ENCODE assay signal across 8 cellular contexts in the genomic region with DNA sequence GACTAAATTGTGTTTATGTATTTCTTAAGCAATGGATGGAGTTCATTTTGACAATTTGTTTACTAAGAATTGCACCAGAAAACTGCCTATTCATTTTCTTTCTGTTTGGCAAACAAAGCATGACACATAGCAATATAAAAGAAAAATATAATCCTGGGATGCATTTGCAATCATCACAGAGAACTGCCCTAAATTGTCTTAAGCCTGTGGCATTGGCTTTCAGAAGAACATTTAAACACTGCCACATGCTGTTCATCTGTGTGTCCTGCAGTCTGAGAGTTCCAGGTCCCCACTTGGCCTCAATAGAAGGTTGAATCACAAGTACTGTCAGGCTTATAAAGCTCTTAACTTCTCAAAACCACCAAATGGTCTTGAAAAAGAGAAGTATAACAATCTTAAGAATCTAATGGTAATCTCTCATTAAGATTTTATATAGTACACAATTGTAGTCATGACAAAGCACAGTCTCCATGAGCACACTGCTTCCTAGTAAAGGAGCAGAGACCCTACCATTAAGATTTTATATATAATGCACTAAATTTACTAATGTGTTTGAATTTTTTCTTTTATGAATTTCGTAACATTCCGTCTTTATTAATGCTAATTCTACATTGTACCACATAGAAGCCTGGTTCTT. TPM values are rescaled to one million over a fixed set of nuclear protein-coding genes. Genes with fewer than 3 reads are reported as not detected.
DNase-seq lines count a peak whose midpoint lies in the region; ATAC-seq and TF ChIP-seq lines count a peak whose summit lies in the region.

No MANE protein-coding gene starts in this region.

- H3K27me3 ChIP-seq in adipocyte (replicated peaks; ENCODE audit: control insufficient read depth, insufficient read depth, low read length) = no peaks in the 10 kb centered on the region
- H3K27me3 ChIP-seq in heart right ventricle = no peaks in the 10 kb centered on the region

- H3K27ac ChIP-seq in heart right ventricle = no peak overlapping the region

- H3K36me3 ChIP-seq in adipocyte (ENCODE audit: control insufficient read depth, insufficient read depth, low read length, severe bottlenecking) (no peaks in the 10 kb centered on the region), heart right ventricle (no peaks in the 10 kb centered on the region)

- ATAC-seq in GM19438 (IDR thresholded peaks at IDR 0.05; ENCODE audit: low read depth, unreplicated experiment) (peak; percentile 82), heart right ventricle (peak; percentile 72 to 96 (median 86))

- H3K4me3 ChIP-seq in adipocyte (ENCODE audit: low read length) = no peak overlapping the region
- H3K4me3 ChIP-seq in heart right ventricle = no peak overlapping the region

- H3K9ac ChIP-seq in adipocyte (ENCODE audit: low read length) = peak overlapping the region; percentile 49

- H3K9me3 ChIP-seq in adipocyte (ENCODE audit: control insufficient read depth, low read length) (no peaks in the 10 kb centered on the region), heart right ventricle (no peaks in the 10 kb centered on the region)

- TF ChIP-seq CTCF in heart right ventricle (IDR thresholded peaks at IDR 0.05) = peak; percentile 44 to 85 (median 78)

- intact Hi-C loops in heart right ventricle (cut with DNase I) = loop anchor here (2.0 to 10.0 kb wide), 11 partner anchors 118 to 706 kb away; a partner anchor contains a TSS

- 52 to 68% methylated on average over 2 of the region's 2 CpGs for WGBS in heart right ventricle, 2 donors

- peak; percentile 20 for DNase-seq in DMS 273 treated with DMSO at 0.1 percent for 48 hours (lab: John Stamatoyannopoulos, UW)
- DNase-seq in HK-2 (ENCODE audit: unreplicated experiment) = peak; percentile 14
- peak; percentile 3 for DNase-seq in OCI-M2 (lab: John Stamatoyannopoulos, UW; ENCODE audit: unreplicated experiment)
- DNase-seq in adipocyte (ENCODE audit: low read depth) = peak; percentile 93
- peak in 1 of 2 donors; percentile 54 for DNase-seq in heart right ventricle
- peak; percentile 49 for DNase-seq in putamen (ENCODE audit: low spot score)
- no peak for DNase-seq in NCI-H2107 treated with DMSO at 0.1 percent for 48 hours (lab: John Stamatoyannopoulos, UW; ENCODE audit: unreplicated experiment)

- peaks cover 32% of the 10 kb centered on the region for H3K4me1 ChIP-seq in adipocyte (ENCODE audit: control insufficient read depth, insufficient read depth, low read length)
- H3K4me1 ChIP-seq in heart right ventricle = peaks cover 0 to 3% (median 0%) of the 10 kb centered on the region in 9 donors

RNA-seq across cellular contexts. Expression of a gene that starts 29.9 kb away (rescaled TPM):
- total RNA-seq in heart right ventricle = 10 to 100 TPM in 9 of 10 donors, 1 to 10 TPM in 1; 9.7 to 22.2 (median 18.1) TPM
- polyA plus RNA-seq in heart right ventricle = 1 to 10 TPM; 4.1 to 4.5 TPM

RNA-seq across cellular contexts. Expression of a gene that starts 33.3 kb away (rescaled TPM):
- total RNA-seq in heart right ventricle = under 1 TPM in 4 of 10 donors, not detected in 6; 0.16 to 0.53 (median 0.31) TPM
- under 1 TPM; 0.01 to 0.37 TPM for polyA plus RNA-seq in heart right ventricle
